1 cellular context compared by ENCODE assay signal in the genomic region with DNA sequence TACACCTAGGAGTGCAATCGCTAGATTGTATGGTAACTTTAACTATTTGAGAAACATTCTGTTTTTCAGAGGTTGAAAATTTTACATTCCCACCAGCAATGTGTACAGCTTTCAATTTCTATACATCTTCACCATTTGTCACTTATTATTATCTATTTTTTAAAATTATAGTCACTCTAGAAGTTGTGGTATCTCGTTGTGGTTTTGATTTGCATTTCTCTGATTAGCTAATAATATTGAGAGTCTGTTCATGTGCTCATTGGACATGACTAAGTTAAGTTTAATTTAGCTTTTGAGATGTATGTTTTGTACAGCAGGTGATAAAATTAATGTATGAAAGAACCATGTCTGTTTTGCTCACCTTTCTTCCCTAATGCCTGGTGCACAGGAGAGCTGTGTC.
TF ChIP-seq lines count a peak whose summit lies in the region.

No MANE protein-coding gene starts in this region.

TF ChIP-seq in SK-N-SH, 30 proteins besides CTCF, POLR2A, EP300 and RAD21 (continued from another document):
- TF ChIP-seq, protein P1, sequence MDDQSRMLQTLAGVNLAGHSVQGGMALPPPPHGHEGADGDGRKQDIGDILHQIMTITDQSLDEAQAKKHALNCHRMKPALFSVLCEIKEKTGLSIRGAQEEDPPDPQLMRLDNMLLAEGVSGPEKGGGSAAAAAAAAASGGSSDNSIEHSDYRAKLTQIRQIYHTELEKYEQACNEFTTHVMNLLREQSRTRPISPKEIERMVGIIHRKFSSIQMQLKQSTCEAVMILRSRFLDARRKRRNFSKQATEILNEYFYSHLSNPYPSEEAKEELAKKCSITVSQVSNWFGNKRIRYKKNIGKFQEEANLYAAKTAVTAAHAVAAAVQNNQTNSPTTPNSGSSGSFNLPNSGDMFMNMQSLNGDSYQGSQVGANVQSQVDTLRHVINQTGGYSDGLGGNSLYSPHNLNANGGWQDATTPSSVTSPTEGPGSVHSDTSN (IDR thresholded peaks at IDR 0.05) = no peak
- TF ChIP-seq, protein P2, sequence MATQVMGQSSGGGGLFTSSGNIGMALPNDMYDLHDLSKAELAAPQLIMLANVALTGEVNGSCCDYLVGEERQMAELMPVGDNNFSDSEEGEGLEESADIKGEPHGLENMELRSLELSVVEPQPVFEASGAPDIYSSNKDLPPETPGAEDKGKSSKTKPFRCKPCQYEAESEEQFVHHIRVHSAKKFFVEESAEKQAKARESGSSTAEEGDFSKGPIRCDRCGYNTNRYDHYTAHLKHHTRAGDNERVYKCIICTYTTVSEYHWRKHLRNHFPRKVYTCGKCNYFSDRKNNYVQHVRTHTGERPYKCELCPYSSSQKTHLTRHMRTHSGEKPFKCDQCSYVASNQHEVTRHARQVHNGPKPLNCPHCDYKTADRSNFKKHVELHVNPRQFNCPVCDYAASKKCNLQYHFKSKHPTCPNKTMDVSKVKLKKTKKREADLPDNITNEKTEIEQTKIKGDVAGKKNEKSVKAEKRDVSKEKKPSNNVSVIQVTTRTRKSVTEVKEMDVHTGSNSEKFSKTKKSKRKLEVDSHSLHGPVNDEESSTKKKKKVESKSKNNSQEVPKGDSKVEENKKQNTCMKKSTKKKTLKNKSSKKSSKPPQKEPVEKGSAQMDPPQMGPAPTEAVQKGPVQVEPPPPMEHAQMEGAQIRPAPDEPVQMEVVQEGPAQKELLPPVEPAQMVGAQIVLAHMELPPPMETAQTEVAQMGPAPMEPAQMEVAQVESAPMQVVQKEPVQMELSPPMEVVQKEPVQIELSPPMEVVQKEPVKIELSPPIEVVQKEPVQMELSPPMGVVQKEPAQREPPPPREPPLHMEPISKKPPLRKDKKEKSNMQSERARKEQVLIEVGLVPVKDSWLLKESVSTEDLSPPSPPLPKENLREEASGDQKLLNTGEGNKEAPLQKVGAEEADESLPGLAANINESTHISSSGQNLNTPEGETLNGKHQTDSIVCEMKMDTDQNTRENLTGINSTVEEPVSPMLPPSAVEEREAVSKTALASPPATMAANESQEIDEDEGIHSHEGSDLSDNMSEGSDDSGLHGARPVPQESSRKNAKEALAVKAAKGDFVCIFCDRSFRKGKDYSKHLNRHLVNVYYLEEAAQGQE (IDR thresholded peaks at IDR 0.05; ENCODE audit: low read depth, low read length) = no peak
- TF ChIP-seq EZH2phosphoT487 (IDR thresholded peaks at IDR 0.05; ENCODE audit: borderline replicate concordance, low read depth) = no peak
- TF ChIP-seq, protein P3, sequence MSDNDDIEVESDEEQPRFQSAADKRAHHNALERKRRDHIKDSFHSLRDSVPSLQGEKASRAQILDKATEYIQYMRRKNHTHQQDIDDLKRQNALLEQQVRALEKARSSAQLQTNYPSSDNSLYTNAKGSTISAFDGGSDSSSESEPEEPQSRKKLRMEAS (IDR thresholded peaks at IDR 0.05; ENCODE audit: low read depth) = no peak
- TF ChIP-seq, protein P4, sequence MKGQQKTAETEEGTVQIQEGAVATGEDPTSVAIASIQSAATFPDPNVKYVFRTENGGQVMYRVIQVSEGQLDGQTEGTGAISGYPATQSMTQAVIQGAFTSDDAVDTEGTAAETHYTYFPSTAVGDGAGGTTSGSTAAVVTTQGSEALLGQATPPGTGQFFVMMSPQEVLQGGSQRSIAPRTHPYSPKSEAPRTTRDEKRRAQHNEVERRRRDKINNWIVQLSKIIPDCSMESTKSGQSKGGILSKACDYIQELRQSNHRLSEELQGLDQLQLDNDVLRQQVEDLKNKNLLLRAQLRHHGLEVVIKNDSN (IDR thresholded peaks at IDR 0.05; ENCODE audit: borderline replicate concordance, low read depth) = no peak
- TF ChIP-seq TCF12 (IDR thresholded peaks at IDR 0.05) = no peak
- no peak for TF ChIP-seq MXI1 (IDR thresholded peaks at IDR 0.05; ENCODE audit: low read depth, low read length)
